Comparison of ENCODE assay signal across 31 cellular contexts in the genomic region with DNA sequence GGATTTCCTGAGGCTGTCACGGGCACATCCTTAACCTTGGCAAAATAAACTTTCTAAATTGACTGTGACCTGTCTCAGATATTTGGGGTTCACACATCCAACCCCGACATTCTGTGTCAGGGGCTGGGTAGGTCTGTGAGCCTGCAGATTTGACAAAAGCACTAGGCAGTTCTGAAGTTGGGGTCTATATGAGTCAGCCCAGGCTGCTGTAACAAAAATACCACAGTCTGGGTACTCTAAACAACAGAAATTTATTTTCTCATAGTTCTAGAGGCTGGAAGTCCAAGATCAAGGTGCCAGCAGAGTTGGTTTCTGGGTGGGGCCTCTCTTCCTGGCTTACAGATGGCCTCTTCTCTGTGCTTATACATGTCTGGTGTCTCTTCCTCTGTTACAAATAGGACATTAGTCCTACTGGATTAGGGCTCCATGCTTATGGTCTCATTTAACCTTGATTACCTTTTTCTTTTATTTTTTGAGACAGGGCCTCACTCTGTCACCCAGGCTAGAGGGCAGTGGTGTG.
"Had no signal": no experiment of that assay in that cellular context is flagged by ENCODE, and none has a peak within 500 bp of the region (broad histone marks: within the 10 kb centered on the region; RNA-seq: fewer than 3 reads in every experiment).

No MANE protein-coding gene starts in this region.

- H3K27me3 Mint-ChIP-seq: activated CD4-positive, alpha-beta T cell treated with anti-CD3 and anti-CD28 coated beads for 36 hours; activated naive CD8-positive, alpha-beta T cell; progenitor cell of endocrine pancreas; stimulated activated naive CD8-positive, alpha-beta T cell treated with anti-CD3 and anti-CD28 coated beads, Interleukin-15, amount 100 ng/mL, for 72 hours had no signal

- H3K27ac Mint-ChIP-seq: activated CD4-positive, alpha-beta T cell treated with anti-CD3 and anti-CD28 coated beads for 36 hours; activated naive CD8-positive, alpha-beta T cell; progenitor cell of endocrine pancreas had no signal

- H3K4me3 Mint-ChIP-seq: activated CD4-positive, alpha-beta T cell treated with anti-CD3 and anti-CD28 coated beads for 36 hours; activated naive CD8-positive, alpha-beta T cell; natural killer cell; stimulated activated naive CD8-positive, alpha-beta T cell treated with anti-CD3 and anti-CD28 coated beads, Interleukin-15, amount 100 ng/mL, for 72 hours had no signal

- ATAC-seq: activated CD4-positive, alpha-beta T cell treated with anti-CD3 and anti-CD28 coated beads for 36 hours; body of pancreas; natural killer cell; sciatic nerve; stimulated activated naive CD8-positive, alpha-beta T cell treated with anti-CD3 and anti-CD28 coated beads, Interleukin-15, amount 100 ng/mL, for 72 hours had no signal

- H3K27me3 ChIP-seq: body of pancreas, colonic mucosa, esophagus squamous epithelium, neutrophil, ovary, upper lobe of left lung, vagina had no signal

- DNase-seq: activated CD4-positive, alpha-beta T cell treated with anti-CD3 and anti-CD28 coated beads for 36 hours; activated CD4-positive, alpha-beta T cell treated with anti-CD3 and anti-CD28 coated beads, Interleukin-2, amount 50 U/mL, for 48 hours; activated CD4-positive, CD25-positive, alpha-beta regulatory T cell; activated CD8-positive, alpha-beta memory T cell treated with anti-CD3 and anti-CD28 coated beads, Interleukin-2, amount 50 U/mL, for 48 hours; activated effector memory CD4-positive, alpha-beta T cell treated with anti-CD3 and anti-CD28 coated beads, Interleukin-2, amount 50 U/mL, for 16 hours; anterior cingulate cortex; body of pancreas; cerebellar nuclear complex; colonic mucosa; effector CD8-positive, alpha-beta T cell; esophagus squamous epithelium; foreskin melanocyte; islet precursor cell; left ventricle myocardium inferior; mesendoderm; natural killer cell; SK-N-SH; stimulated activated CD4-positive, alpha-beta T cell treated with anti-CD3 and anti-CD28 coated beads, Interleukin-12 subunit alpha, Interleukin-12 subunit beta, amount 100 ng/mL, for 4 hours; stimulated activated CD4-positive, alpha-beta T cell treated with anti-CD3 and anti-CD28 coated beads, Interleukin-4, amount 100 ng/mL, for 1 hour; stimulated activated naive CD8-positive, alpha-beta T cell treated with anti-CD3 and anti-CD28 coated beads, Interleukin-15, amount 100 ng/mL, for 72 hours; substantia nigra; SW 1271; upper lobe of left lung had no signal

- H3K9me3 Mint-ChIP-seq: natural killer cell; stimulated activated naive CD8-positive, alpha-beta T cell treated with anti-CD3 and anti-CD28 coated beads, Interleukin-15, amount 100 ng/mL, for 72 hours had no signal

- H3K36me3 Mint-ChIP-seq: activated naive CD8-positive, alpha-beta T cell; natural killer cell had no signal

- H3K9me3 ChIP-seq: body of pancreas, colonic mucosa, esophagus squamous epithelium, left ventricle myocardium inferior, neutrophil, ovary, SK-N-SH, upper lobe of left lung, vagina had no signal

- H3K27ac ChIP-seq: body of pancreas, colonic mucosa, epithelial cell of prostate, left ventricle myocardium inferior, neutrophil, ovary, skin epidermis, upper lobe of left lung, vagina had no signal
